In genomic region chr1:52917156-52917555, GRCh38 we compare ENCODE assay signal across 14 cellular contexts.
"Had no signal": no experiment of that assay in that cellular context is flagged by ENCODE, and none has a peak within 500 bp of the region (broad histone marks: within the 10 kb centered on the region; RNA-seq: fewer than 3 reads in every experiment).

No MANE protein-coding gene starts in this region.

- H3K4me1 ChIP-seq: uterus had no signal

- H3K27ac ChIP-seq: ascending aorta, thyroid gland, uterus had no signal

- H3K36me3 ChIP-seq: ascending aorta, thyroid gland, uterus had no signal

- H3K9me3 ChIP-seq: ascending aorta, esophagus squamous epithelium, stomach, thyroid gland, uterus had no signal

- H3K27me3 ChIP-seq: ascending aorta, esophagus squamous epithelium, thyroid gland, uterus had no signal

- ATAC-seq: activated T-cell treated with anti-CD3 and anti-CD28 coated beads, Interleukin-2, amount 50 U/mL, for 72 hours had no signal

- H3K4me3 ChIP-seq: ascending aorta, esophagus squamous epithelium, stomach, thyroid gland, uterus had no signal

- DNase-seq: activated CD4-positive, alpha-beta memory T cell treated with anti-CD3 and anti-CD28 coated beads for 36 hours; activated CD4-positive, alpha-beta T cell treated with anti-CD3 and anti-CD28 coated beads for 1 hour; activated CD8-positive, alpha-beta memory T cell treated with anti-CD3 and anti-CD28 coated beads, Interleukin-2, amount 50 U/mL, for 4 hours; activated gamma-delta T cell treated with Interleukin-2 at 50 U/mL for 16 hours; activated T-cell treated with anti-CD3 and anti-CD28 coated beads, Interleukin-2, amount 50 U/mL, for 72 hours; esophagus squamous epithelium; hippocampal formation; mesendoderm; nephron progenitor cell; small intestine; stomach; thyroid gland had no signal
